Comparison of ENCODE assay signal across 21 cellular contexts in genomic region chr2:17327649-17328048, GRCh38.
"Had no signal": no experiment of that assay in that cellular context is flagged by ENCODE, and none has a peak within 500 bp of the region (broad histone marks: within the 10 kb centered on the region; RNA-seq: fewer than 3 reads in every experiment).

No MANE protein-coding gene starts in this region.

- DNase-seq: effector CD4-positive, alpha-beta T cell; endodermal cell; immature natural killer cell; left cardiac atrium; left ventricle myocardium superior; mesendoderm; naive B cell; occipital lobe; retina; right lobe of liver; stimulated activated CD4-positive, alpha-beta T cell treated with anti-CD3 and anti-CD28 coated beads, Interleukin-4, amount 100 ng/mL, for 1 hour; stimulated activated CD8-positive, alpha-beta memory T cell treated with anti-CD3 and anti-CD28 coated beads, Interleukin-4, amount 100 ng/mL, for 48 hours; stimulated activated naive CD8-positive, alpha-beta T cell treated with anti-CD3 and anti-CD28 coated beads, Interleukin-15, Interleukin-2, amounts not matched to agents 100 U/mL and 50 U/mL, for 24 hours; tibial artery; upper lobe of left lung; uterus had no signal

- ATAC-seq: left cardiac atrium; left ventricle myocardium superior; stimulated activated effector memory CD8-positive, alpha-beta T cell treated with anti-CD3 and anti-CD28 coated beads, Interleukin-12 subunit alpha, Interleukin-12 subunit beta, amount 100 ng/mL, for 72 hours; stimulated activated naive CD8-positive, alpha-beta T cell treated with anti-CD3 and anti-CD28 coated beads, Interleukin-15, Interleukin-2, amounts not matched to agents 100 U/mL and 50 U/mL, for 24 hours had no signal

- H3K27ac ChIP-seq: coronary artery, esophagus muscularis mucosa, parathyroid adenoma, prostate gland, right lobe of liver, tibial artery, upper lobe of left lung, uterus had no signal
